ENCODE assay signal across 21 cellular contexts in genomic region chr13:98386632-98387031, GRCh38.
DNase-seq lines count a peak whose midpoint lies in the region; ATAC-seq, FAIRE-seq and TF ChIP-seq lines count a peak whose summit lies in the region.
"Had no signal": no experiment of that assay in that cellular context is flagged by ENCODE, and none has a peak within 500 bp of the region (broad histone marks: within the 10 kb centered on the region; RNA-seq: fewer than 3 reads in every experiment).

No MANE protein-coding gene starts in this region.

- no peaks in the 10 kb centered on the region for H3K9me3 ChIP-seq in K562 (replicated peaks; ENCODE audit: control insufficient read depth, insufficient read depth, low read depth, low read length)
- no peaks in the 10 kb centered on the region for H3K9me3 ChIP-seq in upper lobe of right lung
- H3K9me3 ChIP-seq: BLaER1 treated with 17β-estradiol and CSF1 and Interleukin-3, amounts not matched to agents 10 nM and 100 nM; prostate gland had no signal

- intact Hi-C loops in K562 (cut with micrococcal nuclease) = no loop called here
- intact Hi-C loops in upper lobe of right lung (cut with DNase I) = no loop called here

- H3K36me3 ChIP-seq in K562 (ENCODE audit: control insufficient read depth, insufficient read depth, low read length) = no peaks in the 10 kb centered on the region
- peaks cover 13% of the 10 kb centered on the region for H3K36me3 ChIP-seq in upper lobe of right lung
- H3K36me3 ChIP-seq: prostate gland had no signal

- TF ChIP-seq POLR2A in K562 (conservative IDR thresholded peaks at IDR 0.05) = no peak

- no peaks in the 10 kb centered on the region for H3K79me2 ChIP-seq in K562 (ENCODE audit: control insufficient read depth, insufficient read depth, low read length)

- POLR2A ChIA-PET in K562 (lab: Yijun Ruan, JAX) = no interaction called here

- H3K4me1 ChIP-seq in K562 (replicated peaks in 1 of 2; ENCODE audit: control insufficient read depth in 2 of 2, insufficient read depth in 2 of 2, low read length in 2 of 2) (no peaks in the 10 kb centered on the region), upper lobe of right lung (peaks cover 11% of the 10 kb centered on the region)
- H3K4me1 ChIP-seq: prostate gland had no signal

- no peak overlapping the region for H3K4me3 ChIP-seq in K562
- H3K4me3 ChIP-seq in upper lobe of right lung = no peak overlapping the region
- H3K4me3 ChIP-seq: BLaER1 treated with 17β-estradiol and CSF1 and Interleukin-3, amounts not matched to agents 10 nM and 100 nM; prostate gland; smooth muscle cell had no signal

- in situ Hi-C loops in K562 (cut with MboI) = no loop called here

- FAIRE-seq in K562 (lab: Jason Lieb, UNC) (no peak), urothelium cell line (lab: Jason Lieb, UNC) (no peak)

- no peak for TF ChIP-seq RAD21 in K562 (CRISPR knock-in tag; conservative IDR thresholded peaks at IDR 0.05 in 1 of 2, IDR thresholded peaks at IDR 0.05 in 1 of 2)

- H2AFZ ChIP-seq in K562 (ENCODE audit: low read depth, low read length) = no peak overlapping the region

- H3K4me2 ChIP-seq in K562 (ENCODE audit: insufficient read depth, low read length) = no peak overlapping the region
- H3K4me2 ChIP-seq: BLaER1 treated with 17β-estradiol and CSF1 and Interleukin-3, amounts not matched to agents 10 nM and 100 nM; smooth muscle cell had no signal

- H3K27ac ChIP-seq in K562 (ENCODE audit: extremely low read depth, low read depth, low read length) (no peak overlapping the region), upper lobe of right lung (no peak overlapping the region)
- H3K27ac ChIP-seq: BLaER1 treated with 17β-estradiol and CSF1 and Interleukin-3, amounts not matched to agents 10 nM and 100 nM; prostate gland; RWPE1 had no signal

- BruUV-seq in K562 (replicated peaks; lab: Mats Ljungman, UMichigan) = no TSS peak

- H4K20me1 ChIP-seq in K562 (replicated peaks; ENCODE audit: control insufficient read depth, insufficient read depth, low read length) = no peaks in the 10 kb centered on the region; the same call in 1 of the 2 replicates
- H4K20me1 ChIP-seq: BLaER1 treated with 17β-estradiol and CSF1 and Interleukin-3, amounts not matched to agents 10 nM and 100 nM had no signal

- ATAC-seq in K562 (no peak), upper lobe of right lung (peak; percentile 40)
- ATAC-seq: naive thymus-derived CD8-positive, alpha-beta T cell had no signal

- CTCF ChIA-PET in K562 (lab: Yijun Ruan, JAX; ENCODE audit: low intra/inter-chr PET ratio) = no interaction called here

- no peak for TF ChIP-seq EP300 in K562 (IDR thresholded peaks at IDR 0.05; ENCODE audit: low read length)

- DNase-seq in LoVo (ENCODE audit: low spot score) (peak; percentile 9), NCI-H2107 treated with DMSO at 0.1 percent for 48 hours (lab: John Stamatoyannopoulos, UW; ENCODE audit: unreplicated experiment) (peak; percentile 86), K562 (ENCODE audit: extremely low read depth in 1 of 4, low spot score in 3 of 4) (no peak), upper lobe of right lung (no peak), NCI-H226 (no peak), urothelium cell line (ENCODE audit: low spot score) (no peak), NCI-H446 treated with DMSO at 0.1 percent for 48 hours (lab: John Stamatoyannopoulos, UW) (no peak)
- DNase-seq: activated CD4-positive, alpha-beta T cell treated with anti-CD3 and anti-CD28 coated beads, Interleukin-2, amount 50 U/mL, for 48 hours; activated naive CD4-positive, alpha-beta T cell treated with Interleukin-2 at 50 U/mL for 16 hours; aorta; cerebellar nuclear complex; DMS 273 treated with DMSO at 0.1 percent for 48 hours; effector CD8-positive, alpha-beta T cell; mammary epithelial cell; naive thymus-derived CD8-positive, alpha-beta T cell; stimulated activated CD4-positive, alpha-beta T cell treated with anti-CD3 and anti-CD28 coated beads, Interleukin-4, amount 100 ng/mL, for 24 hours; T-helper 1 cell had no signal

- TF ChIP-seq CTCF in K562 (IDR thresholded peaks at IDR 0.05 in 2 of 3, conservative IDR thresholded peaks at IDR 0.05 in 1 of 3; ENCODE audit: insufficient read depth in 2 of 3, low read depth in 1 of 3, low read length in 3 of 3) (no peak), upper lobe of right lung (IDR thresholded peaks at IDR 0.05) (no peak)

- peaks cover 21 to 39% of the 10 kb centered on the region in 2 experiments for H3K27me3 ChIP-seq in K562 (ENCODE audit: control insufficient read depth in 2 of 2, insufficient read depth in 2 of 2, low read length in 2 of 2)
- no peaks in the 10 kb centered on the region for H3K27me3 ChIP-seq in upper lobe of right lung
- H3K27me3 ChIP-seq: BLaER1 treated with 17β-estradiol and CSF1 and Interleukin-3, amounts not matched to agents 10 nM and 100 nM had no signal

- no peaks in the 10 kb centered on the region for H3K9me1 ChIP-seq in K562 (ENCODE audit: control insufficient read depth, insufficient read depth, low read length)

- 0% methylated on average over 1 of the region's 7 CpGs for WGBS in K562 (ENCODE audit: insufficient coverage, low coverage, missing lambda C conversion rate)

- no peak overlapping the region for H3K9ac ChIP-seq in K562 (ENCODE audit: insufficient read depth in 1 of 2, low read depth in 2 of 2, low read length in 2 of 2)
- H3K9ac ChIP-seq: BLaER1 treated with 17β-estradiol and CSF1 and Interleukin-3, amounts not matched to agents 10 nM and 100 nM had no signal

TF ChIP-seq in K562, 482 proteins besides CTCF, POLR2A, EP300 and RAD21:
- no peak for TF ChIP-seq BCOR (IDR thresholded peaks at IDR 0.05)
- TF ChIP-seq NFIC (IDR thresholded peaks at IDR 0.05) = peak; percentile 66
- TF ChIP-seq ATF4 (CRISPR knock-in tag; IDR thresholded peaks at IDR 0.05) = no peak

Comparison
In these comparisons a context has a peak if more than half of its experiments do, and no peak if none do; other contexts are left out.
1. DNase-seq: peak in LoVo (single experiment) and NCI-H2107 treated with DMSO at 0.1 percent for 48 hours (single experiment); none in K562 (0 of 4), upper lobe of right lung (single experiment), NCI-H226 (single experiment), urothelium cell line (single experiment) and NCI-H446 treated with DMSO at 0.1 percent for 48 hours (single experiment).